In genomic region chr1:219174672-219175564, GRCh38 we compare ENCODE assay signal across 8 cellular contexts. TPM values are rescaled to one million over a fixed set of nuclear protein-coding genes. Genes with fewer than 3 reads are reported as not detected.
DNase-seq lines count a peak whose midpoint lies in the region; TF ChIP-seq lines count a peak whose summit lies in the region.

No MANE protein-coding gene starts in this region.

- H3K9ac ChIP-seq in HUES64 (ENCODE audit: low read depth, low read length) (peak overlapping the region; percentile 88), neural cell (ENCODE audit: low read length) (peak overlapping the region; percentile 85)

- H3K4me3 Mint-ChIP-seq in CD4-positive, alpha-beta memory T cell = peak overlapping the region; percentile 93 to 100 (median 99)
- peak overlapping the region; percentile 96 for H3K4me3 Mint-ChIP-seq in activated T-cell treated with anti-CD3 and anti-CD28 coated beads, Interleukin-2, amount 50 U/mL, for 24 hours

- H2AFZ ChIP-seq in neural cell (ENCODE audit: low read depth, low read length) = peak overlapping the region; percentile 97

- H3K27ac ChIP-seq in CD4-positive, alpha-beta memory T cell (ENCODE audit: low read depth, low read length) = peak overlapping the region; percentile 79
- peak overlapping the region; percentile 84 for H3K27ac ChIP-seq in HUES64 (ENCODE audit: low read depth, low read length)
- H3K27ac ChIP-seq in neural cell (ENCODE audit: low read length) = no peak overlapping the region

- peak overlapping the region; percentile 88 to 99 (median 98) for H3K27ac Mint-ChIP-seq in CD4-positive, alpha-beta memory T cell
- H3K27ac Mint-ChIP-seq in activated T-cell treated with anti-CD3 and anti-CD28 coated beads, Interleukin-2, amount 50 U/mL, for 24 hours = peak overlapping the region; percentile 98

- POLR2A ChIA-PET in CD4-positive, alpha-beta memory T cell (lab: Charles Lee; ENCODE audit: partially characterized antibody) = interaction anchor here (1.8 kb wide), 1 partner anchor 14 kb away, joined by 7 read pairs; no protein-coding TSS in a partner anchor

- no peaks in the 10 kb centered on the region for H4K20me1 ChIP-seq in neural cell (ENCODE audit: insufficient read depth)

- H3K79me2 ChIP-seq in neural cell (replicated peaks; ENCODE audit: insufficient read depth, low read length) = peaks cover 14% of the 10 kb centered on the region

- peak overlapping the region; percentile 38 for H3K4me2 ChIP-seq in neural cell (ENCODE audit: low read length)

- H3K4me1 ChIP-seq in CD4-positive, alpha-beta memory T cell (ENCODE audit: insufficient read depth, low read length) = peaks cover 35% of the 10 kb centered on the region
- H3K4me1 ChIP-seq in HUES64 (ENCODE audit: insufficient read depth, low read length) = peaks cover 15% of the 10 kb centered on the region; the same call in 1 of the 2 replicates

- H3K36me3 ChIP-seq in CD4-positive, alpha-beta memory T cell (ENCODE audit: insufficient read depth, low read length) = no peaks in the 10 kb centered on the region
- H3K36me3 ChIP-seq in HUES64 (ENCODE audit: insufficient read depth, low read length) (peaks cover under 1% of the 10 kb centered on the region), neural cell (ENCODE audit: insufficient read depth, low read length) (peaks cover 1% of the 10 kb centered on the region)

- H3K9me2 ChIP-seq in neural cell (ENCODE audit: insufficient read depth, low read length) = no peaks in the 10 kb centered on the region

- TF ChIP-seq EP300 in neural cell (conservative IDR thresholded peaks at IDR 0.05; ENCODE audit: poor library complexity, severe bottlenecking) = no peak

- H3K4me1 Mint-ChIP-seq in CD4-positive, alpha-beta memory T cell = peaks cover 35 to 47% (median 42%) of the 10 kb centered on the region in 4 donors
- peaks cover 57% of the 10 kb centered on the region for H3K4me1 Mint-ChIP-seq in activated T-cell treated with anti-CD3 and anti-CD28 coated beads, Interleukin-2, amount 50 U/mL, for 24 hours (ENCODE audit: low read depth)

- H3K4me3 ChIP-seq in CD4-positive, alpha-beta memory T cell (ENCODE audit: low read length in 2 of 2) = peak overlapping the region; percentile 42 to 84
- H3K4me3 ChIP-seq in HUES64 (ENCODE audit: low read length) (peak overlapping the region; percentile 88), neural cell (ENCODE audit: low read length) (peak overlapping the region; percentile 81)

- CTCF ChIA-PET in CD4-positive, alpha-beta memory T cell (lab: Charles Lee; ENCODE audit: partially characterized antibody) = interaction anchor here (1.4 kb wide), 1 partner anchor 32 kb away, joined by 3 read pairs; no protein-coding TSS in a partner anchor

- H3K9me3 ChIP-seq in CD4-positive, alpha-beta memory T cell (ENCODE audit: control insufficient read depth in 1 of 2, low read length in 2 of 2) = no peaks in the 10 kb centered on the region
- no peaks in the 10 kb centered on the region for H3K9me3 ChIP-seq in HUES64 (ENCODE audit: insufficient read depth, low read depth, low read length)
- H3K9me3 ChIP-seq in neural cell (ENCODE audit: low read length) = no peaks in the 10 kb centered on the region

- no peak for TF ChIP-seq CTCF in GM20000 (IDR thresholded peaks at IDR 0.05; ENCODE audit: extremely low read depth, missing control alignments)
- TF ChIP-seq CTCF in neural cell (IDR thresholded peaks at IDR 0.05; ENCODE audit: poor library complexity, severe bottlenecking) = no peak

- H3K27me3 Mint-ChIP-seq in CD4-positive, alpha-beta memory T cell = no peaks in the 10 kb centered on the region
- no peaks in the 10 kb centered on the region for H3K27me3 Mint-ChIP-seq in activated T-cell treated with anti-CD3 and anti-CD28 coated beads, Interleukin-2, amount 50 U/mL, for 24 hours

- intact Hi-C loops in CD4-positive, alpha-beta memory T cell (cut with micrococcal nuclease) = loop anchor here (1.0 to 5.0 kb wide), 3 partner anchors 8 to 872 kb away; partner anchors contain the start of genes EPRS1 and TGFB2

- H3K36me3 Mint-ChIP-seq in CD4-positive, alpha-beta memory T cell = peaks cover 12 to 15% of the 10 kb centered on the region in 2 donors
- peaks cover 39% of the 10 kb centered on the region for H3K36me3 Mint-ChIP-seq in activated T-cell treated with anti-CD3 and anti-CD28 coated beads, Interleukin-2, amount 50 U/mL, for 24 hours (ENCODE audit: low read depth)

- DNase-seq in CD4-positive, alpha-beta memory T cell = peak; percentile 35 to 51 (median 43)
- DNase-seq in GM20000 (ENCODE audit: low spot score) (peak; percentile 19), fibroblast of the conjunctiva (ENCODE audit: low read depth) (peak; percentile 83)
- peak; percentile 39 for DNase-seq in activated T-cell treated with anti-CD3 and anti-CD28 coated beads, Interleukin-2, amount 50 U/mL, for 24 hours
- DNase-seq in NK-92 treated with Interleukin-12 subunit alpha and Interleukin-12 subunit beta, amount 100 ng/mL, for 24 hours (lab: John Stamatoyannopoulos, UW) = no peak
- no peak for DNase-seq in activated CD4-positive, CD25-positive, alpha-beta regulatory T cell treated with anti-CD3 and anti-CD28 coated beads, Interleukin-2, amount 50 U/mL, for 72 hours

- no peaks in the 10 kb centered on the region for H3K27me3 ChIP-seq in CD4-positive, alpha-beta memory T cell (ENCODE audit: insufficient read depth, low read length)
- H3K27me3 ChIP-seq in HUES64 (ENCODE audit: insufficient read depth, low read length) = no peaks in the 10 kb centered on the region
- H3K27me3 ChIP-seq in neural cell (ENCODE audit: insufficient read depth, low read depth, low read length) = no peaks in the 10 kb centered on the region

- no peaks in the 10 kb centered on the region for H3F3A ChIP-seq in neural cell (ENCODE audit: insufficient read depth, low read length, poor library complexity, severe bottlenecking)

- 46% methylated on average over 11 of the region's 11 CpGs for WGBS in HUES64

- TF ChIP-seq RAD21 in neural cell (conservative IDR thresholded peaks at IDR 0.05) = no peak

- H3K9me3 Mint-ChIP-seq in CD4-positive, alpha-beta memory T cell = no peaks in the 10 kb centered on the region
- no peaks in the 10 kb centered on the region for H3K9me3 Mint-ChIP-seq in activated T-cell treated with anti-CD3 and anti-CD28 coated beads, Interleukin-2, amount 50 U/mL, for 24 hours

TF ChIP-seq in neural cell, 6 proteins besides CTCF, POLR2A, EP300 and RAD21:
- no peak for TF ChIP-seq EZH2 (IDR thresholded peaks at IDR 0.05; ENCODE audit: borderline replicate concordance, insufficient read depth, low read length, poor library complexity, severe bottlenecking)

RNA-seq across cellular contexts. Expression of gene LYPLAL1, which starts 1.2 kb away (rescaled TPM):
- total RNA-seq in CD4-positive, alpha-beta memory T cell = 10 to 100 TPM; 22.1 to 25.2 TPM
- polyA plus RNA-seq in CD4-positive, alpha-beta memory T cell = 10 to 100 TPM; 33.4 to 33.7 TPM
- polyA plus RNA-seq in HUES64 (2013, experiment 1 of 2) = 9.7 TPM
- polyA plus RNA-seq in HUES64 (2013, experiment 2 of 2) = 14.8 TPM
- polyA plus RNA-seq in neural cell = 20.6 and 38.1 TPM in 2 replicates
- polyA minus RNA-seq in neural cell = 48.7 and 51.9 TPM in 2 replicates

Comparison
In these comparisons a context has a peak if more than half of its experiments do, and no peak if none do; other contexts are left out.
1. DNase-seq: peak in CD4-positive, alpha-beta memory T cell (5 of 5), GM20000 (single experiment), activated T-cell treated with anti-CD3 and anti-CD28 coated beads, Interleukin-2, amount 50 U/mL, for 24 hours (single experiment) and fibroblast of the conjunctiva (single experiment); none in NK-92 treated with Interleukin-12 subunit alpha and Interleukin-12 subunit beta, amount 100 ng/mL, for 24 hours (single experiment) and activated CD4-positive, CD25-positive, alpha-beta regulatory T cell treated with anti-CD3 and anti-CD28 coated beads, Interleukin-2, amount 50 U/mL, for 72 hours (single experiment).
2. Peak in every context shown above with its lines, with median percentiles within 50 percentile points of each other: H3K4me3 ChIP-seq.